27 cellular contexts compared by ENCODE assay signal in the genomic region with DNA sequence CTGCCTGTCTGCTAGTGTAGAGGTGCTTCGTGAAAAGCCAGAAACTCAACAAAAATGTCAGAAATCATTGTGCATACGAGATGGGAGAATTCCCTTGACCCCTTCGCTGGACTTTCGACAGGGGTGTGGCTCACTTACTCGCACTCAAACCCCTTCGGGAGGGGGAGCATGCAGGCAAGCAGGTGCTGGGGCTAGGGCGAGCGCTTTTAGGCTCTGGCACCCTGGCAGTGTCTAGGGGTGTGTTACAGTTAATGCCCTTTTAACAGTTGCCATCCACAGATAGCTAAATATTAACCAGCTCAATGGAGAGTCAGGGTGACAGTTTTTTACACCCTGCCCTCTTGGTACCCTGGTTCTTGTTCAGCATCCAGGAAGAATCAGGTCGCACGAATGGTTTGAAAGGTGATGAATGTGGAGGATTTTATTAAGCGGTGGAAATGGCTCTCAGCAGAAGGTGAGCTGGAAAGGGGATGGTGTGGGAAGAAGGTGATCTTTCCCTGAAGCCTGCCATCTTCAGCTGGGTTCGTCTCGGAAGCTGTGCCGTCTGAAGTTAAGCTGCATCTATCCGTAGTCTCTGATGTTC. TPM values are rescaled to one million over a fixed set of nuclear protein-coding genes. Genes with fewer than 3 reads are reported as not detected.
DNase-seq lines count a peak whose midpoint lies in the region; ATAC-seq and TF ChIP-seq lines count a peak whose summit lies in the region.
"Had no signal": no experiment of that assay in that cellular context is flagged by ENCODE, and none has a peak within 500 bp of the region (broad histone marks: within the 10 kb centered on the region; RNA-seq: fewer than 3 reads in every experiment).

No MANE protein-coding gene starts in this region.

- no peaks in the 10 kb centered on the region for H3K4me1 ChIP-seq in RWPE2 (ENCODE audit: insufficient read depth, poor library complexity, severe bottlenecking)
- H3K4me1 ChIP-seq in colonic mucosa, result no peaks in the 10 kb centered on the region
- peaks cover 5% of the 10 kb centered on the region for H3K4me1 ChIP-seq in mucosa of descending colon (ENCODE audit: low read depth)
- H3K4me1 ChIP-seq in transverse colon, result no peaks in the 10 kb centered on the region

- DNase-seq in RWPE2 (ENCODE audit: low spot score), result peak; percentile 19
- peak; percentile 67 for DNase-seq in colonic mucosa
- DNase-seq in mucosa of descending colon, result peak in 2 of 3 donors; percentile 55 to 59
- peak; percentile 24 for DNase-seq in transverse colon
- DNase-seq in cerebellar cortex (ENCODE audit: low spot score), result no peak
- DNase-seq in activated naive CD4-positive, alpha-beta T cell treated with anti-CD3 and anti-CD28 coated beads, Interleukin-2, amount 50 U/mL, for 16 hours, result no peak
- DNase-seq in activated naive CD4-positive, alpha-beta T cell treated with Interleukin-2 at 50 U/mL for 16 hours, result no peak
- DNase-seq: activated CD4-positive, CD25-positive, alpha-beta regulatory T cell treated with anti-CD3 and anti-CD28 coated beads, Interleukin-2, amount 50 U/mL, for 72 hours; activated CD8-positive, alpha-beta T cell treated with anti-CD3 and anti-CD28 coated beads for 36 hours; activated gamma-delta T cell; C1 segment of cervical spinal cord; DMS153; HCEC 1CT; left ventricle myocardium superior; naive B cell; NCI-H1417 treated with DMSO at 0.1 percent for 48 hours; NCI-H2081; NCI-H2227 treated with DMSO at 0.1 percent for 48 hours; NCI-H69; nucleus accumbens; PC-9; Right ventricle myocardium superior; stimulated activated naive CD4-positive, alpha-beta T cell; T-helper 17 cell had no signal

- H3K27ac ChIP-seq in RWPE2 (ENCODE audit: poor library complexity, severe bottlenecking), result no peak overlapping the region
- no peak overlapping the region for H3K27ac ChIP-seq in colonic mucosa
- peak overlapping the region in 1 of 4 donors; percentile 45 for H3K27ac ChIP-seq in transverse colon
- H3K27ac ChIP-seq: PC-9, skin epidermis, thoracic aorta had no signal

- H3K27me3 ChIP-seq in RWPE2 (ENCODE audit: insufficient read depth, poor library complexity, severe bottlenecking) (no peaks in the 10 kb centered on the region), colonic mucosa (no peaks in the 10 kb centered on the region), transverse colon (no peaks in the 10 kb centered on the region)

- TF ChIP-seq CTCF in RWPE2 (IDR thresholded peaks at IDR 0.05; ENCODE audit: poor library complexity, severe bottlenecking), result no peak
- TF ChIP-seq CTCF in colonic mucosa (IDR thresholded peaks at IDR 0.05), result no peak
- no peak for TF ChIP-seq CTCF in mucosa of descending colon (IDR thresholded peaks at IDR 0.05)
- TF ChIP-seq CTCF in transverse colon (IDR thresholded peaks at IDR 0.05), result no peak

- no peaks in the 10 kb centered on the region for H3K36me3 ChIP-seq in RWPE2 (ENCODE audit: low read depth)
- no peaks in the 10 kb centered on the region for H3K36me3 ChIP-seq in colonic mucosa
- no peaks in the 10 kb centered on the region for H3K36me3 ChIP-seq in mucosa of descending colon (ENCODE audit: low read depth)
- H3K36me3 ChIP-seq in transverse colon, result no peaks in the 10 kb centered on the region
- H3K36me3 ChIP-seq: thoracic aorta had no signal

- intact Hi-C loops in colonic mucosa (cut with DNase I) (no loop called here), mucosa of descending colon (cut with DNase I, micrococcal nuclease) (no loop called here), transverse colon (cut with DNase I; ENCODE audit: low total_unique reads) (no loop called here)

- H3K4me3 ChIP-seq in RWPE2 (ENCODE audit: severe bottlenecking) (no peak overlapping the region), colonic mucosa (no peak overlapping the region), mucosa of descending colon (no peak overlapping the region), transverse colon (no peak overlapping the region)
- H3K4me3 ChIP-seq: PC-9, skin epidermis, thoracic aorta had no signal

- no peak for TF ChIP-seq EP300 in transverse colon (IDR thresholded peaks at IDR 0.05; ENCODE audit: low read depth)

- no peak for ATAC-seq in RWPE2 (ENCODE audit: low read depth)
- ATAC-seq in mucosa of descending colon, result peak; percentile 84
- ATAC-seq: activated CD8-positive, alpha-beta T cell treated with anti-CD3 and anti-CD28 coated beads for 36 hours; left ventricle myocardium superior; SK-N-SH treated with all-trans-retinoic acid at 6 μM for 48 hours; T-helper 17 cell had no signal

- H3K9me3 ChIP-seq in RWPE2 (ENCODE audit: severe bottlenecking) (no peaks in the 10 kb centered on the region), colonic mucosa (no peaks in the 10 kb centered on the region), mucosa of descending colon (peaks cover 10% of the 10 kb centered on the region), transverse colon (peaks cover 7 to 8% of the 10 kb centered on the region in 2 donors)

- H3K9ac ChIP-seq in colonic mucosa (ENCODE audit: low read depth in 2 of 2, low read length in 2 of 2), result no peak overlapping the region

- WGBS in transverse colon (ENCODE audit: low coverage in 1 of 2), 2 donors, result 58 to 74% methylated on average over 6 to 15 of the region's 15 CpGs

- in situ Hi-C loops in transverse colon (cut with MboI; ENCODE audit: low pct_ligation_motif_present in 1 of 4, low pct_unique_long_range_greater_than_20kb in 1 of 4, low sequenced_read_pairs in 3 of 4), result no loop called here

- no peak for TF ChIP-seq POLR2A in transverse colon (IDR thresholded peaks at IDR 0.05)

RNA-seq across cellular contexts. Expression of a gene that starts 59.6 kb away (rescaled TPM):
- total RNA-seq in colonic mucosa (10 to 100 TPM; 26.0 to 38.1 TPM), mucosa of descending colon (10 to 100 TPM; 25.8 to 58.0 (median 38.7) TPM), transverse colon (10 to 100 TPM; 26.2 to 95.5 (median 45.1) TPM)
- total RNA-seq: activated CD8-positive, alpha-beta T cell treated with anti-CD3 and anti-CD28 coated beads for 36 hours had no signal

Comparison
In these comparisons a context has a peak if more than half of its experiments do, and no peak if none do; other contexts are left out.
1. DNase-seq: peak in RWPE2 (single experiment), colonic mucosa (single experiment), mucosa of descending colon (2 of 3) and transverse colon (single experiment); none in cerebellar cortex (single experiment), activated naive CD4-positive, alpha-beta T cell treated with anti-CD3 and anti-CD28 coated beads, Interleukin-2, amount 50 U/mL, for 16 hours (single experiment) and activated naive CD4-positive, alpha-beta T cell treated with Interleukin-2 at 50 U/mL for 16 hours (single experiment).